20 cellular contexts compared by ENCODE assay signal in genomic region chr4:7542781-7543180, GRCh38.
DNase-seq lines count a peak whose midpoint lies in the region; ATAC-seq and TF ChIP-seq lines count a peak whose summit lies in the region.
"Had no signal": no experiment of that assay in that cellular context is flagged by ENCODE, and none has a peak within 500 bp of the region (broad histone marks: within the 10 kb centered on the region; RNA-seq: fewer than 3 reads in every experiment).

No MANE protein-coding gene starts in this region.

- H3K27me3 ChIP-seq in IMR-90 (ENCODE audit: control insufficient read depth, insufficient read depth, low read length) = peaks cover 8% of the 10 kb centered on the region
- H3K27me3 ChIP-seq in lower lobe of right lung (ENCODE audit: low read depth) = no peaks in the 10 kb centered on the region
- H3K27me3 ChIP-seq in GM23248 (replicated peaks; ENCODE audit: insufficient read depth) = 0 out of 2 replicates have a peak, but pooled peaks cover 8% of the 10 kb centered on the region
- H3K27me3 ChIP-seq: BLaER1 treated with 17β-estradiol and CSF1 and Interleukin-3, amounts not matched to agents 10 nM and 100 nM had no signal

- no peak for TF ChIP-seq POLR2A in IMR-90 (IDR thresholded peaks at IDR 0.05; ENCODE audit: low read depth, low read length)

- H3K27ac ChIP-seq in IMR-90 (ENCODE audit: insufficient read depth, low read length) (no peak overlapping the region), RWPE1 (peak overlapping the region; percentile 91; the same call in 1 of the 2 replicates), lower lobe of right lung (no peak overlapping the region), GM23248 (no peak overlapping the region)
- H3K27ac ChIP-seq: BLaER1 treated with 17β-estradiol and CSF1 and Interleukin-3, amounts not matched to agents 10 nM and 100 nM; C4-2B had no signal

- H3K18ac ChIP-seq in IMR-90 (ENCODE audit: low read depth, low read length) = no peak overlapping the region

- WGBS in IMR-90 (ENCODE audit: extremely low coverage in 2 of 2, insufficient read length in 1 of 2), 2 experiments = 29% methylated on average over 1 of the region's 4 CpGs; no CpG with 5 or more reads in 1 of the 2 experiments
- 60 to 62% methylated on average over 3 to 4 of the region's 4 CpGs for WGBS in GM23248 (ENCODE audit: low coverage in 1 of 2, low lambda C conversion rate in 2 of 2, missing lambda C conversion rate in 2 of 2), 2 experiments

- no peaks in the 10 kb centered on the region for H3K79me1 ChIP-seq in IMR-90 (ENCODE audit: low read depth in 1 of 2, low read length in 2 of 2)

- H4K20me1 ChIP-seq in IMR-90 (ENCODE audit: insufficient read depth, low read length) (no peaks in the 10 kb centered on the region), GM23248 (ENCODE audit: insufficient read depth) (no peaks in the 10 kb centered on the region)
- H4K20me1 ChIP-seq: BLaER1 treated with 17β-estradiol and CSF1 and Interleukin-3, amounts not matched to agents 10 nM and 100 nM had no signal

- no peaks in the 10 kb centered on the region for H3K79me2 ChIP-seq in GM23248 (ENCODE audit: insufficient read depth)

- H3K4ac ChIP-seq in IMR-90 (ENCODE audit: low read depth, low read length) = no peak overlapping the region

- H3K9me3 Mint-ChIP-seq in stimulated activated naive B cell treated with anti-CD40 and anti-IgM and Interleukin-4, amounts not matched to agents 10 μg/mL and 1 μg/mL and 100 μg/mL, for 72 hours = peaks cover 7 to 13% of the 10 kb centered on the region in 2 donors
- H3K9me3 Mint-ChIP-seq: CD8-positive, alpha-beta T cell had no signal

- H3K36me3 Mint-ChIP-seq in stimulated activated naive B cell treated with anti-CD40 and anti-IgM and Interleukin-4, amounts not matched to agents 10 μg/mL and 1 μg/mL and 100 μg/mL, for 72 hours = no peaks in the 10 kb centered on the region
- H3K36me3 Mint-ChIP-seq: CD8-positive, alpha-beta T cell had no signal

- no peak overlapping the region for H2AK9ac ChIP-seq in IMR-90 (replicated peaks; ENCODE audit: low read depth, low read length, poor library complexity)

- no peaks in the 10 kb centered on the region for H3K4me1 ChIP-seq in IMR-90 (ENCODE audit: control insufficient read depth, insufficient read depth, low read length)
- no peaks in the 10 kb centered on the region for H3K4me1 ChIP-seq in lower lobe of right lung
- no peaks in the 10 kb centered on the region for H3K4me1 ChIP-seq in GM23248 (ENCODE audit: insufficient read depth)
- H3K4me1 ChIP-seq: Caco-2 had no signal

- no peaks in the 10 kb centered on the region for H3K9me3 ChIP-seq in IMR-90 (ENCODE audit: control insufficient read depth, insufficient read depth, low read length)
- no peaks in the 10 kb centered on the region for H3K9me3 ChIP-seq in lower lobe of right lung
- H3K9me3 ChIP-seq in GM23248 (ENCODE audit: low read depth) = no peaks in the 10 kb centered on the region
- H3K9me3 ChIP-seq: Caco-2 had no signal

- POLR2A ChIA-PET in IMR-90 (lab: Charles Lee; ENCODE audit: unreplicated experiment) = no interaction called here
- POLR2A ChIA-PET in RWPE1 (lab: Yijun Ruan, JAX; ENCODE audit: low non-redundant PET) = no interaction called here

- no peak for TF ChIP-seq RAD21 in IMR-90 (IDR thresholded peaks at IDR 0.05; ENCODE audit: low read length)

- peak overlapping the region; percentile 67 for H3K27ac Mint-ChIP-seq in stimulated activated naive B cell treated with anti-CD40 and anti-IgM and Interleukin-4, amounts not matched to agents 10 μg/mL and 1 μg/mL and 100 μg/mL, for 72 hours
- H3K27ac Mint-ChIP-seq: B cell; CD4-positive, alpha-beta T cell; CD8-positive, alpha-beta T cell had no signal

- no peaks in the 10 kb centered on the region for H3F3A ChIP-seq in GM23248 (ENCODE audit: insufficient read depth)

- H4K8ac ChIP-seq in IMR-90 (ENCODE audit: low read depth in 2 of 2, low read length in 2 of 2) = no peak overlapping the region

- H3K4me2 ChIP-seq in IMR-90 (ENCODE audit: low read depth, low read length) = no peak overlapping the region
- H3K4me2 ChIP-seq in GM23248 (ENCODE audit: unreplicated experiment) = no peak overlapping the region
- H3K4me2 ChIP-seq: BLaER1 treated with 17β-estradiol and CSF1 and Interleukin-3, amounts not matched to agents 10 nM and 100 nM had no signal

- no peaks in the 10 kb centered on the region for H3K36me3 ChIP-seq in IMR-90 (ENCODE audit: control insufficient read depth, insufficient read depth, low read length)
- no peaks in the 10 kb centered on the region for H3K36me3 ChIP-seq in lower lobe of right lung
- H3K36me3 ChIP-seq in GM23248 (ENCODE audit: low read depth) = no peaks in the 10 kb centered on the region
- H3K36me3 ChIP-seq: BLaER1 treated with 17β-estradiol and CSF1 and Interleukin-3, amounts not matched to agents 10 nM and 100 nM had no signal

- TF ChIP-seq CTCF in IMR-90 (conservative IDR thresholded peaks at IDR 0.05; ENCODE audit: low read depth, low read length) (no peak), RWPE1 (conservative IDR thresholded peaks at IDR 0.05; ENCODE audit: low read depth) (no peak), lower lobe of right lung (IDR thresholded peaks at IDR 0.05) (no peak)

- H3K9ac ChIP-seq in IMR-90 (ENCODE audit: low read depth, low read length) = no peak overlapping the region
- no peak overlapping the region for H3K9ac ChIP-seq in GM23248
- H3K9ac ChIP-seq: BLaER1 treated with 17β-estradiol and CSF1 and Interleukin-3, amounts not matched to agents 10 nM and 100 nM had no signal

- no peak overlapping the region for H4K5ac ChIP-seq in IMR-90 (ENCODE audit: low read depth, low read length)

- ATAC-seq in IMR-90 (ENCODE audit: low read depth) (no peak), lower lobe of right lung (no peak)
- ATAC-seq in stimulated activated naive B cell treated with anti-CD40 and anti-IgM and Interleukin-4, amounts not matched to agents 10 μg/mL and 1 μg/mL and 100 μg/mL, for 72 hours (replicated peaks) = no peak
- ATAC-seq: CD8-positive, alpha-beta T cell; GM12878 had no signal

- H3K56ac ChIP-seq in IMR-90 (ENCODE audit: extremely low read depth, insufficient read depth, low read length) = no peak overlapping the region

- no peaks in the 10 kb centered on the region for H3K9me1 ChIP-seq in IMR-90 (ENCODE audit: insufficient read depth, low read length)

- CTCF ChIA-PET in IMR-90 (lab: Yijun Ruan, JAX) = no interaction called here
- CTCF ChIA-PET in RWPE1 (lab: Yijun Ruan, JAX) = no interaction called here

- H2BK120ac ChIP-seq in IMR-90 (ENCODE audit: low read depth, low read length) = no peak overlapping the region

- peaks cover 0 to 3% of the 10 kb centered on the region in 2 donors for H3K27me3 Mint-ChIP-seq in stimulated activated naive B cell treated with anti-CD40 and anti-IgM and Interleukin-4, amounts not matched to agents 10 μg/mL and 1 μg/mL and 100 μg/mL, for 72 hours

- H3K23ac ChIP-seq in IMR-90 (ENCODE audit: low read depth, low read length) = no peak overlapping the region

- H2AK5ac ChIP-seq in IMR-90 (ENCODE audit: low read depth, low read length) = no peak overlapping the region

- no peak overlapping the region for H2BK15ac ChIP-seq in IMR-90 (ENCODE audit: low read depth, low read length)

- BruUV-seq in IMR-90 (replicated peaks; lab: Mats Ljungman, UMichigan) = no TSS peak

- H4K91ac ChIP-seq in IMR-90 (ENCODE audit: insufficient read depth, low read depth, low read length) = no peak overlapping the region

- no peak overlapping the region for H2BK5ac ChIP-seq in IMR-90 (ENCODE audit: low read depth, low read length, poor library complexity, severe bottlenecking)

- in situ Hi-C loops in IMR-90 (cut with MboI; ENCODE audit: low sequenced_read_pairs) = no loop called here
- in situ Hi-C loops in GM23248 (cut with MboI) = no loop called here

- H3K9me2 ChIP-seq in GM23248 (ENCODE audit: insufficient read depth) = no peaks in the 10 kb centered on the region

- no peaks in the 10 kb centered on the region for H3K4me1 Mint-ChIP-seq in stimulated activated naive B cell treated with anti-CD40 and anti-IgM and Interleukin-4, amounts not matched to agents 10 μg/mL and 1 μg/mL and 100 μg/mL, for 72 hours
- H3K4me1 Mint-ChIP-seq: B cell had no signal

- no peak overlapping the region for H3K14ac ChIP-seq in IMR-90 (replicated peaks; ENCODE audit: low read depth, low read length)

- H3K4me3 Mint-ChIP-seq in stimulated activated naive B cell treated with anti-CD40 and anti-IgM and Interleukin-4, amounts not matched to agents 10 μg/mL and 1 μg/mL and 100 μg/mL, for 72 hours = no peak overlapping the region
- H3K4me3 Mint-ChIP-seq: B cell; CD4-positive, alpha-beta T cell; CD8-positive, alpha-beta T cell had no signal

- H2AFZ ChIP-seq in IMR-90 (replicated peaks; ENCODE audit: low read length, poor library complexity) (peak overlapping the region; percentile 21), GM23248 (no peak overlapping the region)

- DNase-seq in IMR-90 = no peak
- DNase-seq in RWPE1 (ENCODE audit: low spot score) = no peak
- peak; percentile 27 for DNase-seq in lower lobe of right lung
- DNase-seq in stimulated activated naive B cell treated with anti-CD40 and anti-IgM and Interleukin-4, amounts not matched to agents 10 μg/mL and 1 μg/mL and 100 μg/mL, for 72 hours = no peak
- DNase-seq in activated CD4-positive, CD25-positive, alpha-beta regulatory T cell (lab: John Stamatoyannopoulos, UW) = no peak
- DNase-seq in DMS79 (lab: John Stamatoyannopoulos, UW) = no peak
- DNase-seq in GM23248 = no peak
- DNase-seq: 8988T; AML-193; Caco-2; Calu3; CD4-positive, alpha-beta T cell; CD8-positive, alpha-beta T cell; DND-41; EL; GDM1 had no signal

- H2BK20ac ChIP-seq in IMR-90 (ENCODE audit: low read depth, low read length) = no peak overlapping the region

- no peak overlapping the region for H3K4me3 ChIP-seq in IMR-90 (ENCODE audit: insufficient read depth, low read depth, low read length)
- H3K4me3 ChIP-seq in lower lobe of right lung = no peak overlapping the region
- no peak overlapping the region for H3K4me3 ChIP-seq in GM23248
- H3K4me3 ChIP-seq: BLaER1 treated with 17β-estradiol and CSF1 and Interleukin-3, amounts not matched to agents 10 nM and 100 nM; GM12878 had no signal

- dilution Hi-C loops in IMR-90 (cut with HindIII; ENCODE audit: low sequenced_read_pairs, unreplicated experiment) = no loop called here

- intact Hi-C loops in IMR-90 (cut with micrococcal nuclease) = no loop called here
- intact Hi-C loops in lower lobe of right lung (cut with DNase I) = no loop called here

TF ChIP-seq in IMR-90, 13 proteins besides CTCF, POLR2A, EP300 and RAD21 (continues in another document):
- TF ChIP-seq MAZ (IDR thresholded peaks at IDR 0.05; ENCODE audit: borderline replicate concordance, low read depth, low read length) (no peak), BHLHE40 (IDR thresholded peaks at IDR 0.05; ENCODE audit: low read depth, low read length) (no peak), NFE2L2 (IDR thresholded peaks at IDR 0.05; ENCODE audit: low read depth, low read length) (no peak), SMC3 (IDR thresholded peaks at IDR 0.05; ENCODE audit: low read depth, low read length) (no peak), RFX5 (IDR thresholded peaks at IDR 0.05; ENCODE audit: low read depth, low read length) (no peak)
